ENCODE assay signal across 20 cellular contexts in genomic region chr6:137339929-137340559, GRCh38.
DNase-seq lines count a peak whose midpoint lies in the region; TF ChIP-seq lines count a peak whose summit lies in the region.
"Had no signal": no experiment of that assay in that cellular context is flagged by ENCODE, and none has a peak within 500 bp of the region (broad histone marks: within the 10 kb centered on the region; RNA-seq: fewer than 3 reads in every experiment).

No MANE protein-coding gene starts in this region.

- POLR2A ChIA-PET in CD8-positive, alpha-beta memory T cell (lab: Charles Lee), result no interaction called here

- peaks cover 36% of the 10 kb centered on the region for H3K4me1 ChIP-seq in adipocyte (ENCODE audit: control insufficient read depth, insufficient read depth, low read length)
- H3K4me1 ChIP-seq in CD8-positive, alpha-beta memory T cell (ENCODE audit: insufficient read depth, low read length), result peaks cover 9% of the 10 kb centered on the region

- DNase-seq in AG10803 (ENCODE audit: low read depth), result peak; percentile 51
- peak; percentile 3 for DNase-seq in adipocyte (ENCODE audit: low read depth)
- peak; percentile 9 for DNase-seq in fibroblast of the aortic adventitia (ENCODE audit: low read depth)
- DNase-seq in midbrain (lab: John Stamatoyannopoulos, UW), result peak; percentile 41
- no peak for DNase-seq in CD8-positive, alpha-beta memory T cell
- DNase-seq in activated CD4-positive, alpha-beta T cell treated with anti-CD3 and anti-CD28 coated beads for 48 hours, result no peak
- no peak for DNase-seq in anterior cingulate cortex (lab: John Stamatoyannopoulos, UW)
- no peak for DNase-seq in SKM-1 (lab: John Stamatoyannopoulos, UW; ENCODE audit: unreplicated experiment)
- DNase-seq: activated CD4-positive, alpha-beta T cell treated with anti-CD3 and anti-CD28 coated beads, Interleukin-2, amount 10 ng/mL, durations not matched to agents 24 days and 14 days; activated effector memory CD4-positive, alpha-beta T cell treated with Interleukin-2 at 50 U/mL for 16 hours; DMS79; head of caudate nucleus; immature natural killer cell; mesendoderm; NCI-H748 treated with DMSO at 0.1 percent for 48 hours; retina; T1000 had no signal

- peaks cover 0 to 15% of the 10 kb centered on the region in 2 donors for H3K27me3 Mint-ChIP-seq in CD8-positive, alpha-beta memory T cell
- H3K27me3 Mint-ChIP-seq: stimulated activated naive CD8-positive, alpha-beta T cell treated with anti-CD3 and anti-CD28 coated beads, Interleukin-15, Interleukin-2, amounts not matched to agents 100 ng/mL and 50 ng/mL, for 24 hours had no signal

- no peaks in the 10 kb centered on the region for H3K36me3 ChIP-seq in adipocyte (ENCODE audit: control insufficient read depth, insufficient read depth, low read length, severe bottlenecking)
- H3K36me3 ChIP-seq in CD8-positive, alpha-beta memory T cell (ENCODE audit: insufficient read depth, low read length), result no peaks in the 10 kb centered on the region

- TF ChIP-seq CTCF in AG10803 (conservative IDR thresholded peaks at IDR 0.05; ENCODE audit: low read length) (no peak), fibroblast of the aortic adventitia (IDR thresholded peaks at IDR 0.05; ENCODE audit: insufficient read depth, low read length) (no peak)

- no peak overlapping the region for H3K4me3 ChIP-seq in AG10803 (ENCODE audit: low read length)
- H3K4me3 ChIP-seq in adipocyte (ENCODE audit: low read length), result peak overlapping the region; percentile 61
- no peak overlapping the region for H3K4me3 ChIP-seq in fibroblast of the aortic adventitia (ENCODE audit: low read depth, low read length)
- no peak overlapping the region for H3K4me3 ChIP-seq in CD8-positive, alpha-beta memory T cell (ENCODE audit: low read length)

- no peaks in the 10 kb centered on the region for H3K9me3 Mint-ChIP-seq in CD8-positive, alpha-beta memory T cell
- H3K9me3 Mint-ChIP-seq: activated CD4-positive, alpha-beta T cell treated with anti-CD3 and anti-CD28 coated beads, Interleukin-2, amount 10 ng/mL, durations not matched to agents 24 days and 14 days; immature natural killer cell; neural crest cell; stimulated activated naive CD8-positive, alpha-beta T cell treated with anti-CD3 and anti-CD28 coated beads, Interleukin-15, Interleukin-2, amounts not matched to agents 100 ng/mL and 50 ng/mL, for 24 hours had no signal

- H3K27ac Mint-ChIP-seq in CD8-positive, alpha-beta memory T cell, result peak overlapping the region in 1 of 8 donors; percentile 8
- H3K27ac Mint-ChIP-seq: activated CD4-positive, alpha-beta T cell treated with anti-CD3 and anti-CD28 coated beads, Interleukin-2, amount 10 ng/mL, durations not matched to agents 24 days and 14 days; stimulated activated naive CD8-positive, alpha-beta T cell treated with anti-CD3 and anti-CD28 coated beads, Interleukin-15, Interleukin-2, amounts not matched to agents 100 ng/mL and 50 ng/mL, for 24 hours had no signal

- no peaks in the 10 kb centered on the region for H3K9me3 ChIP-seq in adipocyte (ENCODE audit: control insufficient read depth, low read length)
- no peaks in the 10 kb centered on the region for H3K9me3 ChIP-seq in CD8-positive, alpha-beta memory T cell (ENCODE audit: low read length)

- CTCF ChIA-PET in CD8-positive, alpha-beta memory T cell (lab: Charles Lee), result interaction anchor here (2.5 kb wide), 1 partner anchor 76 kb away, joined by 14 read pairs; no protein-coding TSS in a partner anchor

- peaks cover 0 to 6% (median 0%) of the 10 kb centered on the region in 3 donors for H3K36me3 Mint-ChIP-seq in CD8-positive, alpha-beta memory T cell
- H3K36me3 Mint-ChIP-seq: immature natural killer cell had no signal

- peak overlapping the region; percentile 46 for H3K9ac ChIP-seq in adipocyte (ENCODE audit: low read length)

- no peak overlapping the region for H3K4me3 Mint-ChIP-seq in CD8-positive, alpha-beta memory T cell
- H3K4me3 Mint-ChIP-seq: activated CD4-positive, alpha-beta T cell treated with anti-CD3 and anti-CD28 coated beads, Interleukin-2, amount 10 ng/mL, durations not matched to agents 24 days and 14 days; neural crest cell; stimulated activated naive CD8-positive, alpha-beta T cell treated with anti-CD3 and anti-CD28 coated beads, Interleukin-15, Interleukin-2, amounts not matched to agents 100 ng/mL and 50 ng/mL, for 24 hours had no signal

- H3K27ac ChIP-seq in CD8-positive, alpha-beta memory T cell (ENCODE audit: low read depth, low read length), result no peak overlapping the region
- H3K27ac ChIP-seq: epithelial cell of prostate had no signal

- peaks cover 23 to 35% (median 32%) of the 10 kb centered on the region in 3 donors for H3K4me1 Mint-ChIP-seq in CD8-positive, alpha-beta memory T cell

- no peaks in the 10 kb centered on the region for H3K27me3 ChIP-seq in adipocyte (replicated peaks; ENCODE audit: control insufficient read depth, insufficient read depth, low read length)
- no peaks in the 10 kb centered on the region for H3K27me3 ChIP-seq in CD8-positive, alpha-beta memory T cell (ENCODE audit: insufficient read depth, low read length, poor library complexity, severe bottlenecking)

Comparison
In these comparisons a context has a peak if more than half of its experiments do, and no peak if none do; other contexts are left out.
1. DNase-seq: peak in AG10803 (single experiment), adipocyte (single experiment), fibroblast of the aortic adventitia (single experiment) and midbrain (single experiment); none in CD8-positive, alpha-beta memory T cell (0 of 5), activated CD4-positive, alpha-beta T cell treated with anti-CD3 and anti-CD28 coated beads for 48 hours (single experiment), anterior cingulate cortex (0 of 58) and SKM-1 (single experiment).